ENCODE assay signal across 7 cellular contexts in the genomic region with DNA sequence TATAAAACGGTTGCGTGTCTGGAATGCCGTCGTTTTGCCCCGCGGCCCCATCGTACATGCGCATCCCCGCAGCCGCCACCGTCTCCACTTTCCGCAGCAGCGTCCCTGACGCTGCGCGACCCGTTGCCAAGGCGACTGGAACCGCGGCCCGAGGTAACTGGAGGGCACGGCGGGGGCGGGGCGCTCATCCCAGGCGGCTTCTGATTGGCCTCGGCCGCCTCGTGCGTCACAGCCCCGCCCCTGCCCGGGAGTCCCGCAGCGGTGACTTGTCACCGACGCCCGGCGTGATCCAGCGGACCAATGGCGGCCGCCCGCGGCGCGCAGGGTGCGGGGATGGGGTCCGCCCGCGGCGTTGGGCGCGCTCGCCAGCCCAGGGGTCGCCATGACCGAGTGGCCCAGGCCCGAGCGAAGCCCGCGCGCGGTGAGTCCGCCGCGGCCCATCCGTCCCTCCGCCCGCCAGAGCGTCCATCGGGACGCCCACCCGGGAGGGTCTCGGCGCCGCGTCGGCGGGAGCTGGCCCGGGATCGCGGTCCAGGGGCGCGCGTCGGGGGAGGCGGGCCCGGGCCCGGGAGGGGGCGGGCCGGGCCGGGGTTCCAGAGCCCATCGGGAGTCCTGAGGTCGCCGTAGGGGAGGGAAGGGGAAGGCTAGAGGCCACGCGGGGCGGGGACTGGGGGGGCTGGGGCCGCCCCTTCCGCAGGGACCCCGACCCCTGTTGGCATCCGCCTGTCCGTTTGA. TPM values are rescaled to one million over a fixed set of nuclear protein-coding genes. Genes with fewer than 3 reads are reported as not detected.
DNase-seq lines count a peak whose midpoint lies in the region; ATAC-seq lines count a peak whose summit lies in the region.

A gene with protein sequence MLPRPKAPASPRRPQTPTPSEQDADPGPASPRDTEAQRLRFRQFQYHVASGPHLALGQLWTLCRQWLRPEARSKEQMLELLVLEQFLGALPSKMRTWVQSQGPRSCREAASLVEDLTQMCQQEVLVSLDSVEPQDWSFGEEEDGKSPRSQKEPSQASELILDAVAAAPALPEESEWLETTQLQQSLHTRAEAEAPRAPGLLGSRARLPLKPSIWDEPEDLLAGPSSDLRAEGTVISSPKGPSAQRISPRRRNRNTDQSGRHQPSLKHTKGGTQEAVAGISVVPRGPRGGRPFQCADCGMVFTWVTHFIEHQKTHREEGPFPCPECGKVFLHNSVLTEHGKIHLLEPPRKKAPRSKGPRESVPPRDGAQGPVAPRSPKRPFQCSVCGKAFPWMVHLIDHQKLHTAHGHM (plus strand): TSS at position 285 of the 735 bp plus-strand sequence. CDS start 3,812 bp downstream, outside the sequence.

- no peak within 1 kb of the TSS for H3K27ac ChIP-seq in aorta (ENCODE audit: low read depth in 1 of 2, low read length in 2 of 2)

- H3K27me3 ChIP-seq in aorta (ENCODE audit: control insufficient read depth in 1 of 2, insufficient read depth in 2 of 2, low read length in 1 of 2): no peaks in the 10 kb centered on the region

- DNase-seq in NCI-H1048 (lab: John Stamatoyannopoulos, UW): peak; percentile 91
- DNase-seq in activated T-cell treated with anti-CD3 and anti-CD28 coated beads, Interleukin-2, amount 50 U/mL, for 48 hours: peak; percentile 24 to 44
- peak; percentile 88 for DNase-seq in Right ventricle myocardium inferior (ENCODE audit: missing footprints)
- DNase-seq in occipital lobe (lab: John Stamatoyannopoulos, UW): peak; percentile 90
- peak; percentile 83 to 90 for DNase-seq in aorta
- no peak for DNase-seq in NCI-H345 treated with DMSO at 0.1 percent for 48 hours (lab: John Stamatoyannopoulos, UW; ENCODE audit: unreplicated experiment)

- 2 to 3% methylated on average over 54 to 101 of the region's 101 CpGs for WGBS in aorta, 2 donors

- peaks cover 13% of the 10 kb centered on the region for H3K9me3 ChIP-seq in aorta (ENCODE audit: control insufficient read depth, low read length)

- no peak within 1 kb of the TSS for H3K4me3 ChIP-seq in aorta (ENCODE audit: low read length in 2 of 2)

- H3K4me1 ChIP-seq in aorta (ENCODE audit: control insufficient read depth in 1 of 2, insufficient read depth in 2 of 2, low read length in 2 of 2): no peaks in the 10 kb centered on the region

- intact Hi-C loops in Right ventricle myocardium inferior (cut with DNase I): no loop called here
- intact Hi-C loops in aorta (cut with DNase I): no loop called here

- ATAC-seq in Right ventricle myocardium inferior: peak; percentile 96
- peak; percentile 90 for ATAC-seq in aorta (ENCODE audit: low FRiP score)
- ATAC-seq in HG03571 (IDR thresholded peaks at IDR 0.05; ENCODE audit: unreplicated experiment): no peak

- H3K36me3 ChIP-seq in aorta (ENCODE audit: control insufficient read depth in 1 of 2, insufficient read depth in 2 of 2, low read length in 1 of 2): no peaks in the 10 kb centered on the region

RNA-seq across cellular contexts. Expression of the gene that starts here (rescaled TPM):
- not detected for total RNA-seq in Right ventricle myocardium inferior
- total RNA-seq in occipital lobe: 0.62 TPM
- not detected for total RNA-seq in aorta
- under 1 TPM in 1 of 2 donors, not detected in 1; 0.23 TPM for polyA plus RNA-seq in aorta

Comparison
In these comparisons a context has a peak if more than half of its experiments do, and no peak if none do; other contexts are left out.
1. Peak in DNase-seq and ATAC-seq in Right ventricle myocardium inferior; RNA of the gene not detected or under 1 TPM.
2. Peak in DNase-seq in occipital lobe; RNA of the gene not detected or under 1 TPM.
3. Peak in DNase-seq and ATAC-seq in aorta; RNA of the gene not detected or under 1 TPM.